1 cellular context compared by ENCODE assay signal in genomic region chr15:90901799-90902655, GRCh38.
TF ChIP-seq lines count a peak whose summit lies in the region.

No MANE protein-coding gene starts in this region.

TF ChIP-seq in SK-N-SH, 30 proteins besides CTCF, POLR2A, EP300 and RAD21:
- TF ChIP-seq FOXJ3 (CRISPR knock-in tag; IDR thresholded peaks at IDR 0.05) (no peak), USF2 (IDR thresholded peaks at IDR 0.05; ENCODE audit: borderline replicate concordance, low read depth, low read length) (no peak), TAF1 (IDR thresholded peaks at IDR 0.05; ENCODE audit: borderline replicate concordance, low read depth, low read length) (no peak; the same call in 1 of the 2 replicates), POLR2AphosphoS5 (IDR thresholded peaks at IDR 0.05; ENCODE audit: low read depth, low read length) (peak; percentile 55), ELF1 (IDR thresholded peaks at IDR 0.05) (no peak), NRF1 (IDR thresholded peaks at IDR 0.05; ENCODE audit: low read depth, low read length) (peak; percentile 81), GATA2 (CRISPR knock-in tag; IDR thresholded peaks at IDR 0.05) (no peak), SIN3A (IDR thresholded peaks at IDR 0.05; ENCODE audit: borderline replicate concordance, low read depth, low read length) (no peak), RFX5 (IDR thresholded peaks at IDR 0.05; ENCODE audit: low read length) (no peak), IRF3 (IDR thresholded peaks at IDR 0.05; ENCODE audit: low read depth, low read length) (no peak), MXI1 (IDR thresholded peaks at IDR 0.05; ENCODE audit: low read depth, low read length) (peak; percentile 43; the same call in 1 of the 2 replicates), YY1 (IDR thresholded peaks at IDR 0.05; ENCODE audit: low read depth) (no peak), SMC3 (IDR thresholded peaks at IDR 0.05; ENCODE audit: low read depth, low read length) (peak; percentile 44), RXRA (IDR thresholded peaks at IDR 0.05; ENCODE audit: borderline replicate concordance, low read depth) (no peak), MEF2A (IDR thresholded peaks at IDR 0.05; ENCODE audit: borderline replicate concordance, low read depth) (no peak), FOSL2 (IDR thresholded peaks at IDR 0.05; ENCODE audit: borderline replicate concordance, low read depth) (no peak), TCF12 (IDR thresholded peaks at IDR 0.05) (peak; percentile 23; the same call in 1 of the 2 replicates), CHD2 (IDR thresholded peaks at IDR 0.05; ENCODE audit: low read length, partially characterized antibody) (peak; percentile 44), FOXM1 (IDR thresholded peaks at IDR 0.05; ENCODE audit: low read depth) (no peak), RCOR1 (IDR thresholded peaks at IDR 0.05; ENCODE audit: low read length) (peak; percentile 47; the same call in 1 of the 2 replicates), GABPA (IDR thresholded peaks at IDR 0.05; ENCODE audit: low read depth) (no peak), NFIC (IDR thresholded peaks at IDR 0.05; ENCODE audit: borderline replicate concordance) (no peak), TEAD4 (IDR thresholded peaks at IDR 0.05; ENCODE audit: borderline replicate concordance, insufficient read depth) (no peak), JUND (IDR thresholded peaks at IDR 0.05) (no peak), EZH2phosphoT487 (IDR thresholded peaks at IDR 0.05; ENCODE audit: borderline replicate concordance, low read depth) (no peak)
- TF ChIP-seq, protein P1, sequence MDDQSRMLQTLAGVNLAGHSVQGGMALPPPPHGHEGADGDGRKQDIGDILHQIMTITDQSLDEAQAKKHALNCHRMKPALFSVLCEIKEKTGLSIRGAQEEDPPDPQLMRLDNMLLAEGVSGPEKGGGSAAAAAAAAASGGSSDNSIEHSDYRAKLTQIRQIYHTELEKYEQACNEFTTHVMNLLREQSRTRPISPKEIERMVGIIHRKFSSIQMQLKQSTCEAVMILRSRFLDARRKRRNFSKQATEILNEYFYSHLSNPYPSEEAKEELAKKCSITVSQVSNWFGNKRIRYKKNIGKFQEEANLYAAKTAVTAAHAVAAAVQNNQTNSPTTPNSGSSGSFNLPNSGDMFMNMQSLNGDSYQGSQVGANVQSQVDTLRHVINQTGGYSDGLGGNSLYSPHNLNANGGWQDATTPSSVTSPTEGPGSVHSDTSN (IDR thresholded peaks at IDR 0.05) = no peak
- TF ChIP-seq, protein P2, sequence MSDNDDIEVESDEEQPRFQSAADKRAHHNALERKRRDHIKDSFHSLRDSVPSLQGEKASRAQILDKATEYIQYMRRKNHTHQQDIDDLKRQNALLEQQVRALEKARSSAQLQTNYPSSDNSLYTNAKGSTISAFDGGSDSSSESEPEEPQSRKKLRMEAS (IDR thresholded peaks at IDR 0.05; ENCODE audit: low read depth) = peak; percentile 60
- TF ChIP-seq, protein P3, sequence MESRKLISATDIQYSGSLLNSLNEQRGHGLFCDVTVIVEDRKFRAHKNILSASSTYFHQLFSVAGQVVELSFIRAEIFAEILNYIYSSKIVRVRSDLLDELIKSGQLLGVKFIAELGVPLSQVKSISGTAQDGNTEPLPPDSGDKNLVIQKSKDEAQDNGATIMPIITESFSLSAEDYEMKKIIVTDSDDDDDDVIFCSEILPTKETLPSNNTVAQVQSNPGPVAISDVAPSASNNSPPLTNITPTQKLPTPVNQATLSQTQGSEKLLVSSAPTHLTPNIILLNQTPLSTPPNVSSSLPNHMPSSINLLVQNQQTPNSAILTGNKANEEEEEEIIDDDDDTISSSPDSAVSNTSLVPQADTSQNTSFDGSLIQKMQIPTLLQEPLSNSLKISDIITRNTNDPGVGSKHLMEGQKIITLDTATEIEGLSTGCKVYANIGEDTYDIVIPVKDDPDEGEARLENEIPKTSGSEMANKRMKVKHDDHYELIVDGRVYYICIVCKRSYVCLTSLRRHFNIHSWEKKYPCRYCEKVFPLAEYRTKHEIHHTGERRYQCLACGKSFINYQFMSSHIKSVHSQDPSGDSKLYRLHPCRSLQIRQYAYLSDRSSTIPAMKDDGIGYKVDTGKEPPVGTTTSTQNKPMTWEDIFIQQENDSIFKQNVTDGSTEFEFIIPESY (IDR thresholded peaks at IDR 0.05; ENCODE audit: borderline replicate concordance, low read depth) = no peak
- TF ChIP-seq, protein P4, sequence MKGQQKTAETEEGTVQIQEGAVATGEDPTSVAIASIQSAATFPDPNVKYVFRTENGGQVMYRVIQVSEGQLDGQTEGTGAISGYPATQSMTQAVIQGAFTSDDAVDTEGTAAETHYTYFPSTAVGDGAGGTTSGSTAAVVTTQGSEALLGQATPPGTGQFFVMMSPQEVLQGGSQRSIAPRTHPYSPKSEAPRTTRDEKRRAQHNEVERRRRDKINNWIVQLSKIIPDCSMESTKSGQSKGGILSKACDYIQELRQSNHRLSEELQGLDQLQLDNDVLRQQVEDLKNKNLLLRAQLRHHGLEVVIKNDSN (IDR thresholded peaks at IDR 0.05; ENCODE audit: borderline replicate concordance, low read depth) = no peak
- TF ChIP-seq, protein P5, sequence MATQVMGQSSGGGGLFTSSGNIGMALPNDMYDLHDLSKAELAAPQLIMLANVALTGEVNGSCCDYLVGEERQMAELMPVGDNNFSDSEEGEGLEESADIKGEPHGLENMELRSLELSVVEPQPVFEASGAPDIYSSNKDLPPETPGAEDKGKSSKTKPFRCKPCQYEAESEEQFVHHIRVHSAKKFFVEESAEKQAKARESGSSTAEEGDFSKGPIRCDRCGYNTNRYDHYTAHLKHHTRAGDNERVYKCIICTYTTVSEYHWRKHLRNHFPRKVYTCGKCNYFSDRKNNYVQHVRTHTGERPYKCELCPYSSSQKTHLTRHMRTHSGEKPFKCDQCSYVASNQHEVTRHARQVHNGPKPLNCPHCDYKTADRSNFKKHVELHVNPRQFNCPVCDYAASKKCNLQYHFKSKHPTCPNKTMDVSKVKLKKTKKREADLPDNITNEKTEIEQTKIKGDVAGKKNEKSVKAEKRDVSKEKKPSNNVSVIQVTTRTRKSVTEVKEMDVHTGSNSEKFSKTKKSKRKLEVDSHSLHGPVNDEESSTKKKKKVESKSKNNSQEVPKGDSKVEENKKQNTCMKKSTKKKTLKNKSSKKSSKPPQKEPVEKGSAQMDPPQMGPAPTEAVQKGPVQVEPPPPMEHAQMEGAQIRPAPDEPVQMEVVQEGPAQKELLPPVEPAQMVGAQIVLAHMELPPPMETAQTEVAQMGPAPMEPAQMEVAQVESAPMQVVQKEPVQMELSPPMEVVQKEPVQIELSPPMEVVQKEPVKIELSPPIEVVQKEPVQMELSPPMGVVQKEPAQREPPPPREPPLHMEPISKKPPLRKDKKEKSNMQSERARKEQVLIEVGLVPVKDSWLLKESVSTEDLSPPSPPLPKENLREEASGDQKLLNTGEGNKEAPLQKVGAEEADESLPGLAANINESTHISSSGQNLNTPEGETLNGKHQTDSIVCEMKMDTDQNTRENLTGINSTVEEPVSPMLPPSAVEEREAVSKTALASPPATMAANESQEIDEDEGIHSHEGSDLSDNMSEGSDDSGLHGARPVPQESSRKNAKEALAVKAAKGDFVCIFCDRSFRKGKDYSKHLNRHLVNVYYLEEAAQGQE (IDR thresholded peaks at IDR 0.05; ENCODE audit: low read depth, low read length) = no peak
